In genomic region chr1:54971317-54971791, GRCh38 we compare ENCODE assay signal across 9 cellular contexts. TPM values are rescaled to one million over a fixed set of nuclear protein-coding genes. Genes with fewer than 3 reads are reported as not detected.
DNase-seq lines count a peak whose midpoint lies in the region; ATAC-seq and TF ChIP-seq lines count a peak whose summit lies in the region.
"Had no signal": no experiment of that assay in that cellular context is flagged by ENCODE, and none has a peak within 500 bp of the region (broad histone marks: within the 10 kb centered on the region; RNA-seq: fewer than 3 reads in every experiment).

No MANE protein-coding gene starts in this region.

- peak; percentile 95 for ATAC-seq in GM18519 (IDR thresholded peaks at IDR 0.05; ENCODE audit: low FRiP score, unreplicated experiment)
- peak; percentile 69 for ATAC-seq in HCT116
- peak; percentile 73 for ATAC-seq in left colon

- peak overlapping the region; percentile 83 for H2AFZ ChIP-seq in HCT116 (ENCODE audit: low read depth, low read length, poor library complexity, severe bottlenecking)

- H3K4me1 ChIP-seq in HCT116 (ENCODE audit: control insufficient read depth in 1 of 2, insufficient read depth in 2 of 2, low read length in 2 of 2) (peaks cover 15 to 62% of the 10 kb centered on the region in 2 experiments), spleen (peaks cover 0 to 12% (median 6%) of the 10 kb centered on the region in 6 donors)

- TF ChIP-seq CTCF in HCT116 (IDR thresholded peaks at IDR 0.05 in 2 of 3, conservative IDR thresholded peaks at IDR 0.05 in 1 of 3; ENCODE audit: borderline replicate concordance in 1 of 3, insufficient read depth in 1 of 3, low read depth in 2 of 3, low read length in 2 of 3): no peak
- no peak for TF ChIP-seq CTCF in spleen (IDR thresholded peaks at IDR 0.05 in 8 of 11, conservative IDR thresholded peaks at IDR 0.05 in 3 of 11)

- no peaks in the 10 kb centered on the region for H3K36me3 ChIP-seq in HCT116 (ENCODE audit: control insufficient read depth in 1 of 2, insufficient read depth in 2 of 2, low read length in 2 of 2)
- no peaks in the 10 kb centered on the region for H3K36me3 ChIP-seq in spleen

- no peaks in the 10 kb centered on the region for H4K20me1 ChIP-seq in HCT116 (ENCODE audit: insufficient read depth)

- DNase-seq in HCT116 (ENCODE audit: low read depth, low spot score): peak; percentile 54
- DNase-seq in M059J (ENCODE audit: low read depth): peak; percentile 81
- DNase-seq in left colon: no peak
- DNase-seq in spleen: no peak
- no peak for DNase-seq in erythroblast (lab: John Stamatoyannopoulos, UW)
- DNase-seq in NK-92 (lab: John Stamatoyannopoulos, UW; ENCODE audit: unreplicated experiment): no peak
- no peak for DNase-seq in ureter (ENCODE audit: low spot score)

- 60 to 76% (median 63%) methylated on average over 7 of the region's 7 CpGs for WGBS in spleen, 5 donors

- no peak for TF ChIP-seq POLR2A in HCT116 (IDR thresholded peaks at IDR 0.05; ENCODE audit: borderline replicate concordance, extremely low read depth, insufficient read depth, insufficient read length)
- TF ChIP-seq POLR2A in spleen (IDR thresholded peaks at IDR 0.05): no peak
- TF ChIP-seq POLR2A in erythroblast (IDR thresholded peaks at IDR 0.05; ENCODE audit: low read length): no peak

- POLR2A ChIA-PET in HCT116 (lab: Charles Lee): interaction anchor here (1.2 kb wide), 1 partner anchor 9 kb away, joined by 4 read pairs; the partner anchor contains the start of gene TMEM61

- peak overlapping the region; percentile 63 for H3K4me2 ChIP-seq in HCT116 (ENCODE audit: low read length)

- H3K4me3 ChIP-seq in HCT116 (replicated peaks in 1 of 2; ENCODE audit: low read depth in 1 of 2, low read length in 2 of 2) (peak overlapping the region in 1 of 2 experiments; percentile 10; a peak in 1 of 4 replicates), spleen (no peak overlapping the region)

- no peaks in the 10 kb centered on the region for H3K9me3 ChIP-seq in HCT116 (ENCODE audit: control insufficient read depth in 1 of 2, insufficient read depth in 1 of 2, low read depth in 1 of 2, low read length in 2 of 2)
- H3K9me3 ChIP-seq in spleen: no peaks in the 10 kb centered on the region

- H3K9me2 ChIP-seq in HCT116 (ENCODE audit: insufficient read depth): no peaks in the 10 kb centered on the region

- CTCF ChIA-PET in HCT116 (lab: Charles Lee): interaction anchor here (0.9 to 2.0 kb wide), 4 partner anchors 21 to 51 kb away, joined by 3 to 11 read pairs (median 4); no protein-coding TSS in a partner anchor

- intact Hi-C loops in HCT116 (cut with micrococcal nuclease): no loop called here
- intact Hi-C loops in left colon (cut with DNase I, micrococcal nuclease): no loop called here
- intact Hi-C loops in spleen (cut with DNase I; ENCODE audit: low total_unique reads): no loop called here

- H3K9ac ChIP-seq in HCT116 (ENCODE audit: low read length): peak overlapping the region; percentile 25; the same call in 1 of the 2 replicates

- RAD21 ChIA-PET in HCT116 (lab: Charles Lee; ENCODE audit: low non-redundant PET in 1 of 2, low total read pairs in 2 of 2, uncharacterized antibody in 2 of 2, unreplicated experiment in 2 of 2): interaction anchor here in 1 of 2 experiments (0.9 kb wide), 1 partner anchor 21 kb away, joined by 3 read pairs; no protein-coding TSS in a partner anchor

- peak overlapping the region; percentile 33; the same call in 1 of the 2 replicates for H3K27ac ChIP-seq in HCT116 (ENCODE audit: low read depth, low read length)
- no peak overlapping the region for H3K27ac ChIP-seq in spleen

- H3K27me3 ChIP-seq in HCT116 (ENCODE audit: insufficient read depth, low read length) (no peaks in the 10 kb centered on the region), spleen (replicated peaks in 1 of 7) (peaks cover 0 to 21% (median 0%) of the 10 kb centered on the region in 7 donors)

- H3K79me2 ChIP-seq in HCT116 (ENCODE audit: insufficient read depth, low read length): no peaks in the 10 kb centered on the region

- peak; percentile 13; the same call in 1 of the 2 replicates for TF ChIP-seq RAD21 in HCT116 (IDR thresholded peaks at IDR 0.05; ENCODE audit: low read depth)

- no TSS peak for BruUV-seq in HCT116 (replicated peaks; lab: Mats Ljungman, UMichigan)

TF ChIP-seq in HCT116, 20 proteins besides CTCF, POLR2A, EP300 and RAD21 (continues in another document):
- TF ChIP-seq EZH2 (IDR thresholded peaks at IDR 0.05): no peak
- TF ChIP-seq TCF7L2 (IDR thresholded peaks at IDR 0.05; ENCODE audit: borderline replicate concordance, extremely low read depth, insufficient read depth, insufficient read length): no peak
- TF ChIP-seq CBX3 (IDR thresholded peaks at IDR 0.05; ENCODE audit: low read depth): peak; percentile 79; the same call in 1 of the 2 replicates
- peak; percentile 88 for TF ChIP-seq SP1 (IDR thresholded peaks at IDR 0.05; ENCODE audit: low read depth)
- TF ChIP-seq ZFX (IDR thresholded peaks at IDR 0.05): no peak
- TF ChIP-seq EGR1 (IDR thresholded peaks at IDR 0.05; ENCODE audit: low read depth): no peak
- TF ChIP-seq SRF (IDR thresholded peaks at IDR 0.05; ENCODE audit: low read depth): peak; percentile 66
- TF ChIP-seq MAX (IDR thresholded peaks at IDR 0.05): peak; percentile 89
- TF ChIP-seq YY1 (IDR thresholded peaks at IDR 0.05; ENCODE audit: extremely low read depth, insufficient replicate concordance, low read depth, low read length): no peak
- TF ChIP-seq POLR2AphosphoS5 (IDR thresholded peaks at IDR 0.05; ENCODE audit: low read depth, low read length): peak; percentile 34; the same call in 1 of the 2 replicates
- TF ChIP-seq REST (IDR thresholded peaks at IDR 0.05; ENCODE audit: low read depth): no peak
- TF ChIP-seq JUND (IDR thresholded peaks at IDR 0.05): peak; percentile 93
- no peak for TF ChIP-seq EZH2phosphoT487 (IDR thresholded peaks at IDR 0.05; ENCODE audit: borderline replicate concordance)
- no peak for TF ChIP-seq ZBTB33 (IDR thresholded peaks at IDR 0.05; ENCODE audit: extremely low read depth, insufficient replicate concordance, low read length)
- peak; percentile 48; the same call in 1 of the 2 replicates for TF ChIP-seq SIN3A (IDR thresholded peaks at IDR 0.05; ENCODE audit: low read depth)
- peak; percentile 97 for TF ChIP-seq FOSL1 (IDR thresholded peaks at IDR 0.05; ENCODE audit: low read depth)
- no peak for TF ChIP-seq ZNF274 (IDR thresholded peaks at IDR 0.05; ENCODE audit: low read depth, low read length)
- peak; percentile 56 for TF ChIP-seq CEBPB (IDR thresholded peaks at IDR 0.05; ENCODE audit: low read depth)
- TF ChIP-seq ELF1 (IDR thresholded peaks at IDR 0.05; ENCODE audit: borderline replicate concordance, low read depth): no peak; the same call in 1 of the 2 replicates

RNA-seq across cellular contexts. Expression of gene TMEM61, which starts 9.1 kb away (rescaled TPM):
- 4.4 TPM for total RNA-seq in HCT116 (2021; ENCODE audit: unreplicated experiment)
- polyA plus RNA-seq in HCT116 (2012): 6.1 and 6.5 TPM in 2 replicates
- total RNA-seq in M059J (2014; rRNA removed; shearing (Covaris generic)): not detected in 2 replicates
- total RNA-seq in left colon: 10 to 100 TPM; 12.2 to 19.8 TPM
- total RNA-seq in spleen: 1 to 10 TPM in 2 of 7 donors, under 1 TPM in 2, not detected in 3; 0.44 to 2.1 (median 1.4) TPM
- under 1 TPM in 1 of 3 donors, not detected in 2; 0.19 TPM for polyA plus RNA-seq in spleen
- total RNA-seq in ureter: 1.4 TPM
- total RNA-seq: neural crest cell had no signal

RNA-seq across cellular contexts. Expression of gene BSND, which starts 27.4 kb away (rescaled TPM):
- total RNA-seq in HCT116 (2021; ENCODE audit: unreplicated experiment) (not detected), left colon (not detected), spleen (under 1 TPM in 3 of 7 donors, not detected in 4; 0.09 to 0.20 (median 0.15) TPM), ureter (not detected)
- polyA plus RNA-seq in HCT116 (2012): not detected in 2 replicates
- not detected in 2 replicates for total RNA-seq in M059J (2014; rRNA removed; shearing (Covaris generic))
- polyA plus RNA-seq in spleen: under 1 TPM in 2 of 3 donors, not detected in 1; 0.02 to 0.03 TPM
- total RNA-seq: neural crest cell had no signal

Comparison
In these comparisons a context has a peak if more than half of its experiments do, and no peak if none do; other contexts are left out.
1. DNase-seq: peak in HCT116 (single experiment) and M059J (single experiment); none in left colon (0 of 2), spleen (single experiment), erythroblast (0 of 2), NK-92 (single experiment) and ureter (single experiment).
2. Peak in every context shown above with its lines, with median percentiles within 50 percentile points of each other: ATAC-seq.